15 cellular contexts compared by ENCODE assay signal in genomic region chr11:44779736-44780520, GRCh38. TPM values are rescaled to one million over a fixed set of nuclear protein-coding genes. Genes with fewer than 3 reads are reported as not detected.
DNase-seq lines count a peak whose midpoint lies in the region; ATAC-seq, FAIRE-seq and TF ChIP-seq lines count a peak whose summit lies in the region.
"Had no signal": no experiment of that assay in that cellular context is flagged by ENCODE, and none has a peak within 500 bp of the region (broad histone marks: within the 10 kb centered on the region; RNA-seq: fewer than 3 reads in every experiment).

No MANE protein-coding gene starts in this region.

- peaks cover 63 to 99% (median 79%) of the 10 kb centered on the region in 4 donors for H3K4me1 ChIP-seq in esophagus muscularis mucosa
- H3K4me1 ChIP-seq in kidney (ENCODE audit: control insufficient read depth in 1 of 2, insufficient read depth in 1 of 2, low read depth in 1 of 2, low read length in 2 of 2) = no peaks in the 10 kb centered on the region

- H3K4me1 Mint-ChIP-seq in activated CD4-positive, alpha-beta memory T cell treated with anti-CD3 and anti-CD28 coated beads for 36 hours (ENCODE audit: low read depth) = peaks cover 7% of the 10 kb centered on the region
- no peaks in the 10 kb centered on the region for H3K4me1 Mint-ChIP-seq in activated CD4-positive, alpha-beta memory T cell treated with anti-CD3 and anti-CD28 coated beads, Interleukin-2, amount 10 ng/mL, durations not matched to agents 7 days and 5 days
- H3K4me1 Mint-ChIP-seq in T-helper 17 cell (peaks cover 40% of the 10 kb centered on the region), neural crest cell (peaks cover 74% of the 10 kb centered on the region)

- no peaks in the 10 kb centered on the region for H3K9me3 Mint-ChIP-seq in activated CD4-positive, alpha-beta memory T cell treated with anti-CD3 and anti-CD28 coated beads for 36 hours
- no peaks in the 10 kb centered on the region for H3K9me3 Mint-ChIP-seq in activated CD4-positive, alpha-beta memory T cell treated with anti-CD3 and anti-CD28 coated beads, Interleukin-2, amount 10 ng/mL, durations not matched to agents 7 days and 5 days
- no peaks in the 10 kb centered on the region for H3K9me3 Mint-ChIP-seq in neural crest cell

- TF ChIP-seq CTCF in esophagus muscularis mucosa (IDR thresholded peaks at IDR 0.05) (no peak), neural crest cell (conservative IDR thresholded peaks at IDR 0.05) (no peak), kidney (IDR thresholded peaks at IDR 0.05; ENCODE audit: borderline replicate concordance, extremely low read depth, insufficient read depth) (no peak)

- no peak overlapping the region for H3K4me3 Mint-ChIP-seq in activated CD4-positive, alpha-beta memory T cell treated with anti-CD3 and anti-CD28 coated beads for 36 hours
- H3K4me3 Mint-ChIP-seq in activated CD4-positive, alpha-beta memory T cell treated with anti-CD3 and anti-CD28 coated beads, Interleukin-2, amount 10 ng/mL, durations not matched to agents 7 days and 5 days = no peak overlapping the region
- H3K4me3 Mint-ChIP-seq in T-helper 17 cell (no peak overlapping the region), neural crest cell (no peak overlapping the region)

- no peaks in the 10 kb centered on the region for H3K9me3 ChIP-seq in T-helper 17 cell (ENCODE audit: control insufficient read depth, low read length, poor library complexity, severe bottlenecking)
- no peaks in the 10 kb centered on the region for H3K9me3 ChIP-seq in esophagus muscularis mucosa
- no peaks in the 10 kb centered on the region for H3K9me3 ChIP-seq in kidney (ENCODE audit: control insufficient read depth in 1 of 2, low read length in 2 of 2)

- no peaks in the 10 kb centered on the region for H3K27me3 ChIP-seq in esophagus muscularis mucosa
- H3K27me3 ChIP-seq: BLaER1 treated with 17β-estradiol and CSF1 and Interleukin-3, amounts not matched to agents 10 nM and 100 nM had no signal

- WGBS in esophagus muscularis mucosa = 82% methylated on average over 10 of the region's 10 CpGs

- FAIRE-seq in kidney (lab: Jason Lieb, UNC) = no peak

- H3K27ac Mint-ChIP-seq in activated CD4-positive, alpha-beta memory T cell treated with anti-CD3 and anti-CD28 coated beads for 36 hours = no peak overlapping the region
- no peak overlapping the region for H3K27ac Mint-ChIP-seq in activated CD4-positive, alpha-beta memory T cell treated with anti-CD3 and anti-CD28 coated beads, Interleukin-2, amount 10 ng/mL, durations not matched to agents 7 days and 5 days
- H3K27ac Mint-ChIP-seq in T-helper 17 cell = peak overlapping the region; percentile 53
- peak overlapping the region; percentile 20 for H3K27ac Mint-ChIP-seq in neural crest cell (ENCODE audit: unreplicated experiment)

- peaks cover 3% of the 10 kb centered on the region for H3K36me3 Mint-ChIP-seq in activated CD4-positive, alpha-beta memory T cell treated with anti-CD3 and anti-CD28 coated beads for 36 hours
- no peaks in the 10 kb centered on the region for H3K36me3 Mint-ChIP-seq in activated CD4-positive, alpha-beta memory T cell treated with anti-CD3 and anti-CD28 coated beads, Interleukin-2, amount 10 ng/mL, durations not matched to agents 7 days and 5 days (ENCODE audit: low read depth)
- H3K36me3 Mint-ChIP-seq in T-helper 17 cell (ENCODE audit: low read depth) (peaks cover 9% of the 10 kb centered on the region), neural crest cell (ENCODE audit: low read depth) (peaks cover 6% of the 10 kb centered on the region)

- TF ChIP-seq POLR2A in esophagus muscularis mucosa (IDR thresholded peaks at IDR 0.05; ENCODE audit: low read depth) = no peak

- no peak for ATAC-seq in T-helper 17 cell
- no peak for ATAC-seq in GM18520 (IDR thresholded peaks at IDR 0.05; ENCODE audit: unreplicated experiment)

- TF ChIP-seq EP300 in esophagus muscularis mucosa (IDR thresholded peaks at IDR 0.05) = no peak

- peak overlapping the region in 3 of 4 donors; percentile 46 to 74 (median 70) for H3K27ac ChIP-seq in esophagus muscularis mucosa (replicated peaks in 1 of 4)
- H3K27ac ChIP-seq in kidney (ENCODE audit: low read depth in 2 of 2, low read length in 2 of 2) = no peak overlapping the region
- H3K27ac ChIP-seq: BLaER1 treated with 17β-estradiol and CSF1 and Interleukin-3, amounts not matched to agents 10 nM and 100 nM; PC-9 had no signal

- H3K9ac ChIP-seq in kidney (ENCODE audit: low read length in 2 of 2) = no peak overlapping the region
- H3K9ac ChIP-seq: BLaER1 treated with 17β-estradiol and CSF1 and Interleukin-3, amounts not matched to agents 10 nM and 100 nM had no signal

- peak; percentile 2 for DNase-seq in activated CD4-positive, alpha-beta memory T cell treated with anti-CD3 and anti-CD28 coated beads for 36 hours
- DNase-seq in activated CD4-positive, alpha-beta memory T cell treated with anti-CD3 and anti-CD28 coated beads, Interleukin-2, amount 10 ng/mL, durations not matched to agents 7 days and 5 days = no peak
- no peak for DNase-seq in T-helper 17 cell
- no peak for DNase-seq in esophagus muscularis mucosa (ENCODE audit: extremely low spot score)
- no peak for DNase-seq in neural crest cell (ENCODE audit: low read depth, low spot score)
- no peak for DNase-seq in SKM-1 (lab: John Stamatoyannopoulos, UW; ENCODE audit: unreplicated experiment)
- no peak for DNase-seq in kidney
- DNase-seq: 8988T, MM.1S, NCI-H1105, NCI-H187, NCI-H446 had no signal

- H3K36me3 ChIP-seq in esophagus muscularis mucosa = no peaks in the 10 kb centered on the region
- no peaks in the 10 kb centered on the region for H3K36me3 ChIP-seq in kidney (ENCODE audit: control insufficient read depth in 1 of 2, insufficient read depth in 2 of 2, low read length in 2 of 2)
- H3K36me3 ChIP-seq: BLaER1 treated with 17β-estradiol and CSF1 and Interleukin-3, amounts not matched to agents 10 nM and 100 nM had no signal

- H3K4me3 ChIP-seq in esophagus muscularis mucosa (no peak overlapping the region), kidney (ENCODE audit: low read length in 2 of 2) (no peak overlapping the region)
- H3K4me3 ChIP-seq: BLaER1 treated with 17β-estradiol and CSF1 and Interleukin-3, amounts not matched to agents 10 nM and 100 nM; PC-9 had no signal

- CTCF ChIA-PET in activated CD4-positive, alpha-beta memory T cell treated with anti-CD3 and anti-CD28 coated beads for 36 hours (lab: Charles Lee) = interaction anchor here (1.6 to 3.3 kb wide), 2 partner anchors 115 to 131 kb away, joined by 3 to 11 read pairs; no protein-coding TSS in a partner anchor
- CTCF ChIA-PET in activated CD4-positive, alpha-beta memory T cell treated with anti-CD3 and anti-CD28 coated beads, Interleukin-2, amount 10 ng/mL, durations not matched to agents 7 days and 5 days (lab: Charles Lee) = no interaction called here

- POLR2A ChIA-PET in activated CD4-positive, alpha-beta memory T cell treated with anti-CD3 and anti-CD28 coated beads for 36 hours (lab: Charles Lee) = no interaction called here
- POLR2A ChIA-PET in activated CD4-positive, alpha-beta memory T cell treated with anti-CD3 and anti-CD28 coated beads, Interleukin-2, amount 10 ng/mL, durations not matched to agents 7 days and 5 days (lab: Charles Lee) = no interaction called here

- intact Hi-C loops in activated CD4-positive, alpha-beta memory T cell treated with anti-CD3 and anti-CD28 coated beads for 36 hours (cut with micrococcal nuclease) = loop anchor here (5.0 to 10.0 kb wide), 2 partner anchors 112 to 125 kb away; no protein-coding TSS in a partner anchor
- intact Hi-C loops in esophagus muscularis mucosa (cut with DNase I) (loop anchor here (5.0 to 10.0 kb wide), 3 partner anchors 53 to 155 kb away; partner anchors contain the start of gene TSPAN18), kidney (cut with DNase I) (no loop called here)

- no peaks in the 10 kb centered on the region for H3K27me3 Mint-ChIP-seq in activated CD4-positive, alpha-beta memory T cell treated with anti-CD3 and anti-CD28 coated beads for 36 hours
- H3K27me3 Mint-ChIP-seq in activated CD4-positive, alpha-beta memory T cell treated with anti-CD3 and anti-CD28 coated beads, Interleukin-2, amount 10 ng/mL, durations not matched to agents 7 days and 5 days = no peaks in the 10 kb centered on the region
- H3K27me3 Mint-ChIP-seq in T-helper 17 cell = no peaks in the 10 kb centered on the region
- no peaks in the 10 kb centered on the region for H3K27me3 Mint-ChIP-seq in neural crest cell (ENCODE audit: low read depth)

RNA-seq across cellular contexts. Expression of gene TSPAN18, which starts 53.2 kb away (rescaled TPM):
- 1 to 10 TPM; 5.8 to 8.2 TPM for total RNA-seq in activated CD4-positive, alpha-beta memory T cell treated with anti-CD3 and anti-CD28 coated beads for 36 hours
- 10 to 100 TPM; 38.7 to 42.3 TPM for total RNA-seq in activated CD4-positive, alpha-beta memory T cell treated with anti-CD3 and anti-CD28 coated beads, Interleukin-2, amount 10 ng/mL, durations not matched to agents 7 days and 5 days
- total RNA-seq in T-helper 17 cell (10 to 100 TPM; 79.8 to 93.2 TPM), esophagus muscularis mucosa (10 to 100 TPM; 27.7 to 70.1 (median 50.2) TPM), neural crest cell (116 and 125 TPM in 2 replicates), kidney (38.1 TPM)
- 13.8 TPM for polyA plus RNA-seq in kidney (ENCODE audit: insufficient read depth, low read depth, low replicate concordance)
- total RNA-seq: PC-9 had no signal

Comparison
In these comparisons a context has a peak if more than half of its experiments do, and no peak if none do; other contexts are left out.
1. H3K27ac Mint-ChIP-seq: peak in T-helper 17 cell (single experiment) and neural crest cell (single experiment); none in activated CD4-positive, alpha-beta memory T cell treated with anti-CD3 and anti-CD28 coated beads for 36 hours (single experiment) and activated CD4-positive, alpha-beta memory T cell treated with anti-CD3 and anti-CD28 coated beads, Interleukin-2, amount 10 ng/mL, durations not matched to agents 7 days and 5 days (single experiment).
2. H3K27ac ChIP-seq: peak in esophagus muscularis mucosa (3 of 4); none in kidney (0 of 2).